15 cellular contexts compared by ENCODE assay signal in the genomic region with DNA sequence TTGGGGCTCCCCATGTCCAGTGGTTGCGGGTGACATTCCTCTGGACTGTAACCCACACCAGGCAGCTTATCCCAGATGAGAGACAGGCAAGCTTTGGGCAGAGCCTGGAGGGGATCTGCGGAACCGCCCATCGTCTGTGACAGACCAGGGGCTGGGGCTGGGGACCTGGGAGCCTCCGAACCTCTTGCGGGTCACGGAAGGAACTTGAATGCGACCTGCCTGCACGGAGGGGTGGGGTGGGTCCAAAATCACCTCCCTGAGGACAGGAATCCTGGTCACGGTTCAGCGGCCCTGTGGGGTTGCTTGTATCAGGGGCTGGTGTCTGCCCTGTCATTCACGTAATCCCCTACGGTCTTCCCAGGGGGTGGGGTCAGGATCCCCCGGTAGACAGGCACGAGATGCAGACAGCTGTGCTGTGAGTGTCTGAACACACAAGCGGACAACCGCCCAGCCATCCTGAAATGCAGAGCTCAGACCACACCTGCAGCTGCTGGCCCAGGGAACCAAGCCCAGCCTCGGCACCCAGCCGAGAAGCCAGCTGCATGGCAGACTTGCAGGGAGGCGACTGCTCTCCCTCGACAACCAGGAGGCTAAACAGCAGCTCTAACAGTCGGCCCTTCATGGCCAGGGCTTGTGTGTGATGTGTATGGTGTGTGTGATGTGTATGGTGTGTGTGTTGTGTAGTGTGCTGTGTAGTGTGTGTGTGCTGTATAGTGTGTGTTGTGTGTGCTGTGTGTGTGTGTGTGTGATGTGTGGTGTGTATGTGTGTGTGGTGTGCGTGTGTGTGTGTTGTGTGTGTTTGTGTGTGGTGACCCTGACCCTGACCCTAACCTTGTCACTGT.
DNase-seq lines count a peak whose midpoint lies in the region; ATAC-seq and TF ChIP-seq lines count a peak whose summit lies in the region.
"Had no signal": no experiment of that assay in that cellular context is flagged by ENCODE, and none has a peak within 500 bp of the region (broad histone marks: within the 10 kb centered on the region; RNA-seq: fewer than 3 reads in every experiment).

No MANE protein-coding gene starts in this region.

- POLR2A ChIA-PET in HEK293 (lab: Yijun Ruan, JAX) (no interaction called here), OCI-LY7 (lab: Charles Lee) (no interaction called here)

- H2AFZ ChIP-seq in OCI-LY7 (ENCODE audit: low read length), result no peak overlapping the region
- H2AFZ ChIP-seq: hepatocyte had no signal

- no peaks in the 10 kb centered on the region for H3K27me3 ChIP-seq in BE2C
- H3K27me3 ChIP-seq: body of pancreas had no signal

- intact Hi-C loops in OCI-LY7 (cut with micrococcal nuclease; ENCODE audit: unreplicated experiment), result no loop called here

- H3K4me3 Mint-ChIP-seq in effector memory CD8-positive, alpha-beta T cell, result no peak overlapping the region
- H3K4me3 Mint-ChIP-seq: activated CD4-positive, alpha-beta memory T cell treated with anti-CD3 and anti-CD28 coated beads for 36 hours; T-helper 1 cell treated with Interleukin-12 subunit alpha and Interleukin-12 subunit beta and Interleukin-4 antibody, amounts not matched to agents 30 μg/mL and 1 μg/mL, for 36 hours had no signal

- H3K27ac Mint-ChIP-seq in effector memory CD8-positive, alpha-beta T cell, result no peak overlapping the region
- H3K27ac Mint-ChIP-seq: activated CD4-positive, alpha-beta memory T cell treated with anti-CD3 and anti-CD28 coated beads for 36 hours; T-helper 1 cell treated with Interleukin-12 subunit alpha and Interleukin-12 subunit beta and Interleukin-4 antibody, amounts not matched to agents 30 μg/mL and 1 μg/mL, for 36 hours had no signal

- H3K9me3 ChIP-seq in BE2C (no peaks in the 10 kb centered on the region), HEK293 (ENCODE audit: control insufficient read depth, insufficient read depth, low read depth, low read length) (no peaks in the 10 kb centered on the region), OCI-LY7 (ENCODE audit: low read length) (no peaks in the 10 kb centered on the region)
- H3K9me3 ChIP-seq: body of pancreas had no signal

- CTCF ChIA-PET in HEK293 (lab: Yijun Ruan, JAX) (no interaction called here), OCI-LY7 (lab: Charles Lee; ENCODE audit: unreplicated experiment) (no interaction called here)

- H4K20me1 ChIP-seq in OCI-LY7 (ENCODE audit: insufficient read depth, low read length), result no peaks in the 10 kb centered on the region

- ATAC-seq in effector memory CD8-positive, alpha-beta T cell (replicated peaks), result no peak
- ATAC-seq in HG03565 (IDR thresholded peaks at IDR 0.05; ENCODE audit: unreplicated experiment), result no peak
- ATAC-seq in HG03095 (IDR thresholded peaks at IDR 0.05; ENCODE audit: unreplicated experiment), result no peak
- ATAC-seq: body of pancreas had no signal

- peak overlapping the region; percentile 25; the same call in 1 of the 2 replicates for H3K4me2 ChIP-seq in OCI-LY7 (ENCODE audit: low read length)
- H3K4me2 ChIP-seq: hepatocyte had no signal

- peak; percentile 63 for DNase-seq in BE2C
- peak; percentile 72 for DNase-seq in OCI-LY7 (ENCODE audit: low spot score)
- peak; percentile 43 for DNase-seq in midbrain (lab: John Stamatoyannopoulos, UW)
- no peak for DNase-seq in ureter (ENCODE audit: low spot score)
- DNase-seq in effector memory CD8-positive, alpha-beta T cell, result no peak
- DNase-seq: activated CD4-positive, alpha-beta memory T cell treated with anti-CD3 and anti-CD28 coated beads for 36 hours; OCI-M1; stimulated activated naive CD4-positive, alpha-beta T cell had no signal

- H3K9me2 ChIP-seq in OCI-LY7 (ENCODE audit: insufficient read depth, low read length), result no peaks in the 10 kb centered on the region

- no peaks in the 10 kb centered on the region for H3K36me3 Mint-ChIP-seq in effector memory CD8-positive, alpha-beta T cell (ENCODE audit: insufficient read depth)
- H3K36me3 Mint-ChIP-seq: activated CD4-positive, alpha-beta memory T cell treated with anti-CD3 and anti-CD28 coated beads for 36 hours had no signal

- H3K27me3 Mint-ChIP-seq in effector memory CD8-positive, alpha-beta T cell, result peaks cover 26 to 65% of the 10 kb centered on the region in 2 donors

- H3K79me2 ChIP-seq in OCI-LY7 (ENCODE audit: insufficient read depth, low read depth, low read length), result no peaks in the 10 kb centered on the region
- H3K79me2 ChIP-seq: hepatocyte had no signal

- H3K9me3 Mint-ChIP-seq in effector memory CD8-positive, alpha-beta T cell, result no peaks in the 10 kb centered on the region
- H3K9me3 Mint-ChIP-seq: activated CD4-positive, alpha-beta memory T cell treated with anti-CD3 and anti-CD28 coated beads for 36 hours; T-helper 1 cell treated with Interleukin-12 subunit alpha and Interleukin-12 subunit beta and Interleukin-4 antibody, amounts not matched to agents 30 μg/mL and 1 μg/mL, for 36 hours had no signal

- BruUV-seq in OCI-LY7 (replicated peaks; lab: Mats Ljungman, UMichigan), result no TSS peak

- TF ChIP-seq CTCF in BE2C (IDR thresholded peaks at IDR 0.05; ENCODE audit: low read depth, low read length) (no peak), HEK293 (tag by site-specific recombination; IDR thresholded peaks at IDR 0.05) (no peak), OCI-LY7 (conservative IDR thresholded peaks at IDR 0.05; ENCODE audit: low read length) (no peak)

- no peaks in the 10 kb centered on the region for H3K4me1 Mint-ChIP-seq in effector memory CD8-positive, alpha-beta T cell (ENCODE audit: low read depth in 2 of 2)

- H3K36me3 ChIP-seq in BE2C, result no peaks in the 10 kb centered on the region
- no peaks in the 10 kb centered on the region for H3K36me3 ChIP-seq in HEK293 (ENCODE audit: control insufficient read depth in 2 of 2, insufficient read depth in 1 of 2, low read length in 2 of 2)
- no peaks in the 10 kb centered on the region for H3K36me3 ChIP-seq in OCI-LY7 (ENCODE audit: insufficient read depth, low read length)

- H3K4me1 ChIP-seq in BE2C, result peaks cover 22% of the 10 kb centered on the region
- no peaks in the 10 kb centered on the region for H3K4me1 ChIP-seq in HEK293 (ENCODE audit: control insufficient read depth, insufficient read depth, low read length)
- peaks cover 90% of the 10 kb centered on the region for H3K4me1 ChIP-seq in OCI-LY7 (ENCODE audit: insufficient read depth, low read length, poor library complexity, severe bottlenecking)
- H3K4me1 ChIP-seq: body of pancreas had no signal

- no peak overlapping the region for H3K4me3 ChIP-seq in BE2C (ENCODE audit: low read depth, low read length)
- H3K4me3 ChIP-seq in HEK293 (ENCODE audit: low read depth, low read length), result no peak overlapping the region
- no peak overlapping the region for H3K4me3 ChIP-seq in OCI-LY7 (ENCODE audit: low read depth, low read length, poor library complexity, severe bottlenecking)
- H3K4me3 ChIP-seq: body of pancreas, hepatocyte, lung had no signal

- no peak overlapping the region for H3K27ac ChIP-seq in HEK293 (ENCODE audit: extremely low read depth, low read depth, low read length)
- peak overlapping the region; percentile 44 for H3K27ac ChIP-seq in OCI-LY7 (ENCODE audit: low read depth, low read length, poor library complexity, severe bottlenecking)
- H3K27ac ChIP-seq: body of pancreas, hepatocyte had no signal

TF ChIP-seq in HEK293, 187 proteins besides CTCF, POLR2A, EP300 and RAD21:
- TF ChIP-seq ZNF184 (tag by site-specific recombination; IDR thresholded peaks at IDR 0.05), result no peak
- no peak for TF ChIP-seq ZNF292 (tag by site-specific recombination; IDR thresholded peaks at IDR 0.05; ENCODE audit: borderline replicate concordance, low read depth)
- no peak for TF ChIP-seq GFI1B (tag by site-specific recombination; IDR thresholded peaks at IDR 0.05)
- no peak for TF ChIP-seq ZSCAN23 (tag by site-specific recombination; IDR thresholded peaks at IDR 0.05)
- peak; percentile 55; the same call in 1 of the 2 replicates for TF ChIP-seq SALL2 (tag by site-specific recombination; IDR thresholded peaks at IDR 0.05; ENCODE audit: borderline replicate concordance)
- TF ChIP-seq ZSCAN4 (tag by site-specific recombination; IDR thresholded peaks at IDR 0.05), result peak; percentile 46
- peak; percentile 79 for TF ChIP-seq ZIC2 (tag by site-specific recombination; IDR thresholded peaks at IDR 0.05)
- TF ChIP-seq ZNF610 (tag by site-specific recombination; IDR thresholded peaks at IDR 0.05; ENCODE audit: borderline replicate concordance), result no peak
- 0 out of 2 replicates have a peak, but pooled peaks have one; percentile 42 for TF ChIP-seq ZNF473 (tag by site-specific recombination; IDR thresholded peaks at IDR 0.05)
- no peak for TF ChIP-seq HOXD13 (CRISPR knock-in tag; IDR thresholded peaks at IDR 0.05; ENCODE audit: borderline replicate concordance)
- no peak for TF ChIP-seq ZNF654 (tag by site-specific recombination; IDR thresholded peaks at IDR 0.05; ENCODE audit: low read depth)
- TF ChIP-seq ZNF121 (tag by site-specific recombination; IDR thresholded peaks at IDR 0.05), result no peak

Comparison
In these comparisons a context has a peak if more than half of its experiments do, and no peak if none do; other contexts are left out.
1. DNase-seq: peak in BE2C (single experiment), OCI-LY7 (single experiment) and midbrain (single experiment); none in ureter (single experiment) and effector memory CD8-positive, alpha-beta T cell (0 of 3).